ENCODE assay signal across 1 cellular context in the genomic region with DNA sequence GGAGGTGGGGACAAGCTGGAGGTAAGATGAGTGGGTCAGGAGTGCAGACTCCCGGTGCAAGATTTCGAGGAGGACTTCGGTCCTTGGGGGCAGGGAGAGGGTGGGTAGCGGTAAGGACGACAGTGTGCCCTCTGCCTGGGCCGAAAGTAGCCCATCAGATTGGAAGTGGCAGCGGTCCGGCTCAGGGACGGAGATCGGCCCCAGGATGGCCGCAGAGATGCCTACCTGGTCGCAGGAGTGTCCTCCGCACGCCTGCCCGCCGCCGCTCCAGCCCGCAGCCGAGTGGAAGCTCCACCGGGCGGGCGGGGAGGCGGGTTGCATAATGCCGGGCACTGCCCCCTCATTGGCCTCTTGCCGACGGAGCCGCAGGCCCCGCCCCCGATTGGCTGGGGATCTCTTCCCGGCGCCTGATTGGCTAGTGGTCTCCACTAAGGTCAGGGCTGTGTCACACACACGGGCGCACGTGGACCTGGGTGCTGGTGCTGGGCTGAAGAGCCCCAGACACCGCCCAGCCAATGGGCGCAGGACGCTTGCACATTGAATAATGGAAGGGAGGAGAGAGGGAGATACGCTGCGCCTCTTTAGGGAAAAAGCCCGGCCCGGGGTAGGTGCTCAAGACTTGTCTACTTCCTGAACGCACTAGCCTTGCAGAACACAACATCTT.
TF ChIP-seq lines count a peak whose summit lies in the region.

A gene with protein sequence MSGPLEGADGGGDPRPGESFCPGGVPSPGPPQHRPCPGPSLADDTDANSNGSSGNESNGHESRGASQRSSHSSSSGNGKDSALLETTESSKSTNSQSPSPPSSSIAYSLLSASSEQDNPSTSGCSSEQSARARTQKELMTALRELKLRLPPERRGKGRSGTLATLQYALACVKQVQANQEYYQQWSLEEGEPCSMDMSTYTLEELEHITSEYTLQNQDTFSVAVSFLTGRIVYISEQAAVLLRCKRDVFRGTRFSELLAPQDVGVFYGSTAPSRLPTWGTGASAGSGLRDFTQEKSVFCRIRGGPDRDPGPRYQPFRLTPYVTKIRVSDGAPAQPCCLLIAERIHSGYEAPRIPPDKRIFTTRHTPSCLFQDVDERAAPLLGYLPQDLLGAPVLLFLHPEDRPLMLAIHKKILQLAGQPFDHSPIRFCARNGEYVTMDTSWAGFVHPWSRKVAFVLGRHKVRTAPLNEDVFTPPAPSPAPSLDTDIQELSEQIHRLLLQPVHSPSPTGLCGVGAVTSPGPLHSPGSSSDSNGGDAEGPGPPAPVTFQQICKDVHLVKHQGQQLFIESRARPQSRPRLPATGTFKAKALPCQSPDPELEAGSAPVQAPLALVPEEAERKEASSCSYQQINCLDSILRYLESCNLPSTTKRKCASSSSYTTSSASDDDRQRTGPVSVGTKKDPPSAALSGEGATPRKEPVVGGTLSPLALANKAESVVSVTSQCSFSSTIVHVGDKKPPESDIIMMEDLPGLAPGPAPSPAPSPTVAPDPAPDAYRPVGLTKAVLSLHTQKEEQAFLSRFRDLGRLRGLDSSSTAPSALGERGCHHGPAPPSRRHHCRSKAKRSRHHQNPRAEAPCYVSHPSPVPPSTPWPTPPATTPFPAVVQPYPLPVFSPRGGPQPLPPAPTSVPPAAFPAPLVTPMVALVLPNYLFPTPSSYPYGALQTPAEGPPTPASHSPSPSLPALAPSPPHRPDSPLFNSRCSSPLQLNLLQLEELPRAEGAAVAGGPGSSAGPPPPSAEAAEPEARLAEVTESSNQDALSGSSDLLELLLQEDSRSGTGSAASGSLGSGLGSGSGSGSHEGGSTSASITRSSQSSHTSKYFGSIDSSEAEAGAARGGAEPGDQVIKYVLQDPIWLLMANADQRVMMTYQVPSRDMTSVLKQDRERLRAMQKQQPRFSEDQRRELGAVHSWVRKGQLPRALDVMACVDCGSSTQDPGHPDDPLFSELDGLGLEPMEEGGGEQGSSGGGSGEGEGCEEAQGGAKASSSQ (N-terminal part only) (minus strand): TSS at position 293 of the 664 bp plus-strand sequence. CDS start 1,698 bp downstream, outside the sequence.

TF ChIP-seq in GM12878, 131 proteins besides CTCF, POLR2A, EP300 and RAD21 (continued from another document and continues in another):
- TF ChIP-seq, protein P1, sequence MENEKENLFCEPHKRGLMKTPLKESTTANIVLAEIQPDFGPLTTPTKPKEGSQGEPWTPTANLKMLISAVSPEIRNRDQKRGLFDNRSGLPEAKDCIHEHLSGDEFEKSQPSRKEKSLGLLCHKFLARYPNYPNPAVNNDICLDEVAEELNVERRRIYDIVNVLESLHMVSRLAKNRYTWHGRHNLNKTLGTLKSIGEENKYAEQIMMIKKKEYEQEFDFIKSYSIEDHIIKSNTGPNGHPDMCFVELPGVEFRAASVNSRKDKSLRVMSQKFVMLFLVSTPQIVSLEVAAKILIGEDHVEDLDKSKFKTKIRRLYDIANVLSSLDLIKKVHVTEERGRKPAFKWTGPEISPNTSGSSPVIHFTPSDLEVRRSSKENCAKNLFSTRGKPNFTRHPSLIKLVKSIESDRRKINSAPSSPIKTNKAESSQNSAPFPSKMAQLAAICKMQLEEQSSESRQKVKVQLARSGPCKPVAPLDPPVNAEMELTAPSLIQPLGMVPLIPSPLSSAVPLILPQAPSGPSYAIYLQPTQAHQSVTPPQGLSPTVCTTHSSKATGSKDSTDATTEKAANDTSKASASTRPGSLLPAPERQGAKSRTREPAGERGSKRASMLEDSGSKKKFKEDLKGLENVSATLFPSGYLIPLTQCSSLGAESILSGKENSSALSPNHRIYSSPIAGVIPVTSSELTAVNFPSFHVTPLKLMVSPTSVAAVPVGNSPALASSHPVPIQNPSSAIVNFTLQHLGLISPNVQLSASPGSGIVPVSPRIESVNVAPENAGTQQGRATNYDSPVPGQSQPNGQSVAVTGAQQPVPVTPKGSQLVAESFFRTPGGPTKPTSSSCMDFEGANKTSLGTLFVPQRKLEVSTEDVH (IDR thresholded peaks at IDR 0.05; ENCODE audit: low read depth, partially characterized antibody) = no peak
- TF ChIP-seq, protein P2, sequence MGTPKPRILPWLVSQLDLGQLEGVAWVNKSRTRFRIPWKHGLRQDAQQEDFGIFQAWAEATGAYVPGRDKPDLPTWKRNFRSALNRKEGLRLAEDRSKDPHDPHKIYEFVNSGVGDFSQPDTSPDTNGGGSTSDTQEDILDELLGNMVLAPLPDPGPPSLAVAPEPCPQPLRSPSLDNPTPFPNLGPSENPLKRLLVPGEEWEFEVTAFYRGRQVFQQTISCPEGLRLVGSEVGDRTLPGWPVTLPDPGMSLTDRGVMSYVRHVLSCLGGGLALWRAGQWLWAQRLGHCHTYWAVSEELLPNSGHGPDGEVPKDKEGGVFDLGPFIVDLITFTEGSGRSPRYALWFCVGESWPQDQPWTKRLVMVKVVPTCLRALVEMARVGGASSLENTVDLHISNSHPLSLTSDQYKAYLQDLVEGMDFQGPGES (IDR thresholded peaks at IDR 0.05) = 0 out of 2 replicates have a peak, but pooled peaks have one; percentile 15
- TF ChIP-seq, protein P3, sequence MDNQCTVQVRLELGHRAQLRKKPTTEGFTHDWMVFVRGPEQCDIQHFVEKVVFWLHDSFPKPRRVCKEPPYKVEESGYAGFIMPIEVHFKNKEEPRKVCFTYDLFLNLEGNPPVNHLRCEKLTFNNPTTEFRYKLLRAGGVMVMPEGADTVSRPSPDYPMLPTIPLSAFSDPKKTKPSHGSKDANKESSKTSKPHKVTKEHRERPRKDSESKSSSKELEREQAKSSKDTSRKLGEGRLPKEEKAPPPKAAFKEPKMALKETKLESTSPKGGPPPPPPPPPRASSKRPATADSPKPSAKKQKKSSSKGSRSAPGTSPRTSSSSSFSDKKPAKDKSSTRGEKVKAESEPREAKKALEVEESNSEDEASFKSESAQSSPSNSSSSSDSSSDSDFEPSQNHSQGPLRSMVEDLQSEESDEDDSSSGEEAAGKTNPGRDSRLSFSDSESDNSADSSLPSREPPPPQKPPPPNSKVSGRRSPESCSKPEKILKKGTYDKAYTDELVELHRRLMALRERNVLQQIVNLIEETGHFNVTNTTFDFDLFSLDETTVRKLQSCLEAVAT (IDR thresholded peaks at IDR 0.05) = no peak
- TF ChIP-seq MEF2A (IDR thresholded peaks at IDR 0.05; ENCODE audit: insufficient read depth, low read depth, low read length) (0 out of 2 replicates have a peak, but pooled peaks have one; percentile 20), RELA (IDR thresholded peaks at IDR 0.05; ENCODE audit: borderline replicate concordance, partially characterized antibody) (no peak), MYC (IDR thresholded peaks at IDR 0.05; ENCODE audit: insufficient read depth, insufficient read length, insufficient replicate concordance, low read length, severe bottlenecking) (no peak), YY1 (IDR thresholded peaks at IDR 0.05; ENCODE audit: low read depth, low read length) (no peak; the same call in 1 of the 2 replicates), HDAC6 (IDR thresholded peaks at IDR 0.05; ENCODE audit: unreplicated experiment) (no peak), MEF2B (IDR thresholded peaks at IDR 0.05; ENCODE audit: partially characterized antibody, poor library complexity, severe bottlenecking) (peak; percentile 66), CHD1 (IDR thresholded peaks at IDR 0.05; ENCODE audit: low read depth, low read length) (no peak), CHD2 (IDR thresholded peaks at IDR 0.05; ENCODE audit: borderline replicate concordance, low read depth, low read length) (peak; percentile 39; the same call in 1 of the 2 replicates), SIN3A (IDR thresholded peaks at IDR 0.05; ENCODE audit: low read depth, low read length) (0 out of 2 replicates have a peak, but pooled peaks have one; percentile 21), NR2C2 (IDR thresholded peaks at IDR 0.05; ENCODE audit: borderline replicate concordance, control insufficient read depth, insufficient read length, low read depth) (no peak), NFIC (IDR thresholded peaks at IDR 0.05; ENCODE audit: low read depth, low read length) (no peak), SREBF1 (IDR thresholded peaks at IDR 0.05; ENCODE audit: low read length) (no peak), ASH2L (IDR thresholded peaks at IDR 0.05; ENCODE audit: borderline replicate concordance, low read depth) (no peak), ZNF622 (IDR thresholded peaks at IDR 0.05) (no peak), CREB1 (IDR thresholded peaks at IDR 0.05; ENCODE audit: low read depth) (peak; percentile 67)
- TF ChIP-seq, protein P4, sequence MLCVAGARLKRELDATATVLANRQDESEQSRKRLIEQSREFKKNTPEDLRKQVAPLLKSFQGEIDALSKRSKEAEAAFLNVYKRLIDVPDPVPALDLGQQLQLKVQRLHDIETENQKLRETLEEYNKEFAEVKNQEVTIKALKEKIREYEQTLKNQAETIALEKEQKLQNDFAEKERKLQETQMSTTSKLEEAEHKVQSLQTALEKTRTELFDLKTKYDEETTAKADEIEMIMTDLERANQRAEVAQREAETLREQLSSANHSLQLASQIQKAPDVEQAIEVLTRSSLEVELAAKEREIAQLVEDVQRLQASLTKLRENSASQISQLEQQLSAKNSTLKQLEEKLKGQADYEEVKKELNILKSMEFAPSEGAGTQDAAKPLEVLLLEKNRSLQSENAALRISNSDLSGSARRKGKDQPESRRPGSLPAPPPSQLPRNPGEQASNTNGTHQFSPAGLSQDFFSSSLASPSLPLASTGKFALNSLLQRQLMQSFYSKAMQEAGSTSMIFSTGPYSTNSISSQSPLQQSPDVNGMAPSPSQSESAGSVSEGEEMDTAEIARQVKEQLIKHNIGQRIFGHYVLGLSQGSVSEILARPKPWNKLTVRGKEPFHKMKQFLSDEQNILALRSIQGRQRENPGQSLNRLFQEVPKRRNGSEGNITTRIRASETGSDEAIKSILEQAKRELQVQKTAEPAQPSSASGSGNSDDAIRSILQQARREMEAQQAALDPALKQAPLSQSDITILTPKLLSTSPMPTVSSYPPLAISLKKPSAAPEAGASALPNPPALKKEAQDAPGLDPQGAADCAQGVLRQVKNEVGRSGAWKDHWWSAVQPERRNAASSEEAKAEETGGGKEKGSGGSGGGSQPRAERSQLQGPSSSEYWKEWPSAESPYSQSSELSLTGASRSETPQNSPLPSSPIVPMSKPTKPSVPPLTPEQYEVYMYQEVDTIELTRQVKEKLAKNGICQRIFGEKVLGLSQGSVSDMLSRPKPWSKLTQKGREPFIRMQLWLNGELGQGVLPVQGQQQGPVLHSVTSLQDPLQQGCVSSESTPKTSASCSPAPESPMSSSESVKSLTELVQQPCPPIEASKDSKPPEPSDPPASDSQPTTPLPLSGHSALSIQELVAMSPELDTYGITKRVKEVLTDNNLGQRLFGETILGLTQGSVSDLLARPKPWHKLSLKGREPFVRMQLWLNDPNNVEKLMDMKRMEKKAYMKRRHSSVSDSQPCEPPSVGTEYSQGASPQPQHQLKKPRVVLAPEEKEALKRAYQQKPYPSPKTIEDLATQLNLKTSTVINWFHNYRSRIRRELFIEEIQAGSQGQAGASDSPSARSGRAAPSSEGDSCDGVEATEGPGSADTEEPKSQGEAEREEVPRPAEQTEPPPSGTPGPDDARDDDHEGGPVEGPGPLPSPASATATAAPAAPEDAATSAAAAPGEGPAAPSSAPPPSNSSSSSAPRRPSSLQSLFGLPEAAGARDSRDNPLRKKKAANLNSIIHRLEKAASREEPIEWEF (IDR thresholded peaks at IDR 0.05; ENCODE audit: insufficient replicate concordance, low read depth, low read length) = no peak
- TF ChIP-seq, protein P5, sequence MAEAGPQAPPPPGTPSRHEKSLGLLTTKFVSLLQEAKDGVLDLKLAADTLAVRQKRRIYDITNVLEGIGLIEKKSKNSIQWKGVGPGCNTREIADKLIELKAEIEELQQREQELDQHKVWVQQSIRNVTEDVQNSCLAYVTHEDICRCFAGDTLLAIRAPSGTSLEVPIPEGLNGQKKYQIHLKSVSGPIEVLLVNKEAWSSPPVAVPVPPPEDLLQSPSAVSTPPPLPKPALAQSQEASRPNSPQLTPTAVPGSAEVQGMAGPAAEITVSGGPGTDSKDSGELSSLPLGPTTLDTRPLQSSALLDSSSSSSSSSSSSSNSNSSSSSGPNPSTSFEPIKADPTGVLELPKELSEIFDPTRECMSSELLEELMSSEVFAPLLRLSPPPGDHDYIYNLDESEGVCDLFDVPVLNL (IDR thresholded peaks at IDR 0.05; ENCODE audit: low read depth, low read length) = no peak
- TF ChIP-seq, protein P6, sequence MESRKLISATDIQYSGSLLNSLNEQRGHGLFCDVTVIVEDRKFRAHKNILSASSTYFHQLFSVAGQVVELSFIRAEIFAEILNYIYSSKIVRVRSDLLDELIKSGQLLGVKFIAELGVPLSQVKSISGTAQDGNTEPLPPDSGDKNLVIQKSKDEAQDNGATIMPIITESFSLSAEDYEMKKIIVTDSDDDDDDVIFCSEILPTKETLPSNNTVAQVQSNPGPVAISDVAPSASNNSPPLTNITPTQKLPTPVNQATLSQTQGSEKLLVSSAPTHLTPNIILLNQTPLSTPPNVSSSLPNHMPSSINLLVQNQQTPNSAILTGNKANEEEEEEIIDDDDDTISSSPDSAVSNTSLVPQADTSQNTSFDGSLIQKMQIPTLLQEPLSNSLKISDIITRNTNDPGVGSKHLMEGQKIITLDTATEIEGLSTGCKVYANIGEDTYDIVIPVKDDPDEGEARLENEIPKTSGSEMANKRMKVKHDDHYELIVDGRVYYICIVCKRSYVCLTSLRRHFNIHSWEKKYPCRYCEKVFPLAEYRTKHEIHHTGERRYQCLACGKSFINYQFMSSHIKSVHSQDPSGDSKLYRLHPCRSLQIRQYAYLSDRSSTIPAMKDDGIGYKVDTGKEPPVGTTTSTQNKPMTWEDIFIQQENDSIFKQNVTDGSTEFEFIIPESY (IDR thresholded peaks at IDR 0.05) = no peak
- TF ChIP-seq, protein P7, sequence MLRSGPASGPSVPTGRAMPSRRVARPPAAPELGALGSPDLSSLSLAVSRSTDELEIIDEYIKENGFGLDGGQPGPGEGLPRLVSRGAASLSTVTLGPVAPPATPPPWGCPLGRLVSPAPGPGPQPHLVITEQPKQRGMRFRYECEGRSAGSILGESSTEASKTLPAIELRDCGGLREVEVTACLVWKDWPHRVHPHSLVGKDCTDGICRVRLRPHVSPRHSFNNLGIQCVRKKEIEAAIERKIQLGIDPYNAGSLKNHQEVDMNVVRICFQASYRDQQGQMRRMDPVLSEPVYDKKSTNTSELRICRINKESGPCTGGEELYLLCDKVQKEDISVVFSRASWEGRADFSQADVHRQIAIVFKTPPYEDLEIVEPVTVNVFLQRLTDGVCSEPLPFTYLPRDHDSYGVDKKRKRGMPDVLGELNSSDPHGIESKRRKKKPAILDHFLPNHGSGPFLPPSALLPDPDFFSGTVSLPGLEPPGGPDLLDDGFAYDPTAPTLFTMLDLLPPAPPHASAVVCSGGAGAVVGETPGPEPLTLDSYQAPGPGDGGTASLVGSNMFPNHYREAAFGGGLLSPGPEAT (IDR thresholded peaks at IDR 0.05; ENCODE audit: low read depth) = no peak
- TF ChIP-seq, protein P8, sequence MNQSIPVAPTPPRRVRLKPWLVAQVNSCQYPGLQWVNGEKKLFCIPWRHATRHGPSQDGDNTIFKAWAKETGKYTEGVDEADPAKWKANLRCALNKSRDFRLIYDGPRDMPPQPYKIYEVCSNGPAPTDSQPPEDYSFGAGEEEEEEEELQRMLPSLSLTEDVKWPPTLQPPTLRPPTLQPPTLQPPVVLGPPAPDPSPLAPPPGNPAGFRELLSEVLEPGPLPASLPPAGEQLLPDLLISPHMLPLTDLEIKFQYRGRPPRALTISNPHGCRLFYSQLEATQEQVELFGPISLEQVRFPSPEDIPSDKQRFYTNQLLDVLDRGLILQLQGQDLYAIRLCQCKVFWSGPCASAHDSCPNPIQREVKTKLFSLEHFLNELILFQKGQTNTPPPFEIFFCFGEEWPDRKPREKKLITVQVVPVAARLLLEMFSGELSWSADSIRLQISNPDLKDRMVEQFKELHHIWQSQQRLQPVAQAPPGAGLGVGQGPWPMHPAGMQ (IDR thresholded peaks at IDR 0.05; ENCODE audit: borderline replicate concordance) = no peak
